2 cellular contexts compared by ENCODE assay signal in the genomic region with DNA sequence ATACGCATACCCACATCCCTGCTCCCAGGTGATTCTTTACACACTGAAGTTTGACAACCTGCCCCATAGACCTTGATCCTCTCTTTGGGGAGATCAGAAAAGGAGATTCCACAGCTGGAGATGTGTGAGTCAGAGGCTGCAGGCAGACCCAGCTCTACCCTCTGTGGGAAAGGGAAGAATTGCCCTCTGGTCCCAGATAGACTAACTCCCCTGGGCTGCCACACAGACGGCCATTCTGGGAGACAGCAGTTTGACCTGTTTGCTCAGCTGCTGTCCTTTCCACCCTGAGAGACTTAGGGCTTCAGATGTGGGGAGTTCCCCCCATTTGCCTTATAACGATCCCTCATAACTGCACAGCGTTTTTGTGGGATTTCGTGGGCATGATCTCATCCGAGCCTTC.
TF ChIP-seq lines count a peak whose summit lies in the region.

No MANE protein-coding gene starts in this region.

TF ChIP-seq in H1, 55 proteins besides CTCF, POLR2A, EP300 and RAD21:
- no peak for TF ChIP-seq SUZ12 (IDR thresholded peaks at IDR 0.05; ENCODE audit: low read length)
- TF ChIP-seq, protein P1, sequence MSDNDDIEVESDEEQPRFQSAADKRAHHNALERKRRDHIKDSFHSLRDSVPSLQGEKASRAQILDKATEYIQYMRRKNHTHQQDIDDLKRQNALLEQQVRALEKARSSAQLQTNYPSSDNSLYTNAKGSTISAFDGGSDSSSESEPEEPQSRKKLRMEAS (IDR thresholded peaks at IDR 0.05), result no peak
- TF ChIP-seq SAP30 (IDR thresholded peaks at IDR 0.05; ENCODE audit: insufficient read depth, insufficient replicate concordance, low read length), result no peak
- TF ChIP-seq, protein P2, sequence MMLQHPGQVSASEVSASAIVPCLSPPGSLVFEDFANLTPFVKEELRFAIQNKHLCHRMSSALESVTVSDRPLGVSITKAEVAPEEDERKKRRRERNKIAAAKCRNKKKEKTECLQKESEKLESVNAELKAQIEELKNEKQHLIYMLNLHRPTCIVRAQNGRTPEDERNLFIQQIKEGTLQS (IDR thresholded peaks at IDR 0.05; ENCODE audit: insufficient read depth, low read depth, low read length), result no peak
- no peak for TF ChIP-seq TAF1 (IDR thresholded peaks at IDR 0.05; ENCODE audit: low read depth, low read length)
- TF ChIP-seq RBBP5 (IDR thresholded peaks at IDR 0.05; ENCODE audit: borderline replicate concordance, low read depth, low read length), result no peak
- no peak for TF ChIP-seq FOSL1 (IDR thresholded peaks at IDR 0.05; ENCODE audit: insufficient read depth, low read depth, low read length)
- no peak for TF ChIP-seq JUN (IDR thresholded peaks at IDR 0.05; ENCODE audit: low read depth, low read length)
- no peak for TF ChIP-seq POLR2AphosphoS5 (IDR thresholded peaks at IDR 0.05; ENCODE audit: low read depth, low read length)
- no peak for TF ChIP-seq HDAC6 (IDR thresholded peaks at IDR 0.05; ENCODE audit: low read depth, low read length)

TF ChIP-seq in neural cell, 6 proteins besides CTCF, POLR2A, EP300 and RAD21:
- TF ChIP-seq POLR2AphosphoS5 (IDR thresholded peaks at IDR 0.05), result no peak
- TF ChIP-seq, protein P3, sequence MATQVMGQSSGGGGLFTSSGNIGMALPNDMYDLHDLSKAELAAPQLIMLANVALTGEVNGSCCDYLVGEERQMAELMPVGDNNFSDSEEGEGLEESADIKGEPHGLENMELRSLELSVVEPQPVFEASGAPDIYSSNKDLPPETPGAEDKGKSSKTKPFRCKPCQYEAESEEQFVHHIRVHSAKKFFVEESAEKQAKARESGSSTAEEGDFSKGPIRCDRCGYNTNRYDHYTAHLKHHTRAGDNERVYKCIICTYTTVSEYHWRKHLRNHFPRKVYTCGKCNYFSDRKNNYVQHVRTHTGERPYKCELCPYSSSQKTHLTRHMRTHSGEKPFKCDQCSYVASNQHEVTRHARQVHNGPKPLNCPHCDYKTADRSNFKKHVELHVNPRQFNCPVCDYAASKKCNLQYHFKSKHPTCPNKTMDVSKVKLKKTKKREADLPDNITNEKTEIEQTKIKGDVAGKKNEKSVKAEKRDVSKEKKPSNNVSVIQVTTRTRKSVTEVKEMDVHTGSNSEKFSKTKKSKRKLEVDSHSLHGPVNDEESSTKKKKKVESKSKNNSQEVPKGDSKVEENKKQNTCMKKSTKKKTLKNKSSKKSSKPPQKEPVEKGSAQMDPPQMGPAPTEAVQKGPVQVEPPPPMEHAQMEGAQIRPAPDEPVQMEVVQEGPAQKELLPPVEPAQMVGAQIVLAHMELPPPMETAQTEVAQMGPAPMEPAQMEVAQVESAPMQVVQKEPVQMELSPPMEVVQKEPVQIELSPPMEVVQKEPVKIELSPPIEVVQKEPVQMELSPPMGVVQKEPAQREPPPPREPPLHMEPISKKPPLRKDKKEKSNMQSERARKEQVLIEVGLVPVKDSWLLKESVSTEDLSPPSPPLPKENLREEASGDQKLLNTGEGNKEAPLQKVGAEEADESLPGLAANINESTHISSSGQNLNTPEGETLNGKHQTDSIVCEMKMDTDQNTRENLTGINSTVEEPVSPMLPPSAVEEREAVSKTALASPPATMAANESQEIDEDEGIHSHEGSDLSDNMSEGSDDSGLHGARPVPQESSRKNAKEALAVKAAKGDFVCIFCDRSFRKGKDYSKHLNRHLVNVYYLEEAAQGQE (IDR thresholded peaks at IDR 0.05; ENCODE audit: borderline replicate concordance), result no peak
